26 cellular contexts compared by ENCODE assay signal in genomic region chr6:144594571-144594970, GRCh38.
"Had no signal": no experiment of that assay in that cellular context is flagged by ENCODE, and none has a peak within 500 bp of the region (broad histone marks: within the 10 kb centered on the region; RNA-seq: fewer than 3 reads in every experiment).

No MANE protein-coding gene starts in this region.

- DNase-seq: dermis blood vessel endothelial cell; effector memory CD4-positive, alpha-beta T cell; foreskin keratinocyte; glutamatergic neuron; heart right ventricle; hippocampal formation; left cardiac atrium; left lung; mesenchymal stem cell; midbrain; naive thymus-derived CD4-positive, alpha-beta T cell; occipital lobe; ovary; posterior cingulate gyrus; psoas muscle; right cardiac atrium; sigmoid colon; stimulated activated CD4-positive, alpha-beta T cell treated with anti-CD3 and anti-CD28 coated beads, Interleukin-2, amount 100 ng/mL, for 24 hours; stimulated activated CD4-positive, alpha-beta T cell treated with anti-CD3 and anti-CD28 coated beads, Interleukin-4, amount 100 ng/mL, for 24 hours; stimulated activated naive CD4-positive, alpha-beta T cell treated with Interleukin-2 at 50 U/mL for 16 hours; stomach; thyroid gland; trophoblast cell had no signal

- H3K9me3 Mint-ChIP-seq: stimulated activated effector memory CD8-positive, alpha-beta T cell treated with anti-CD3 and anti-CD28 coated beads, Interleukin-12 subunit alpha, Interleukin-12 subunit beta, amount 100 ng/mL, for 72 hours had no signal

- FAIRE-seq: colon, endothelial cell of umbilical vein had no signal

- H3K27me3 Mint-ChIP-seq: naive thymus-derived CD4-positive, alpha-beta T cell had no signal

- H3K27ac Mint-ChIP-seq: naive thymus-derived CD4-positive, alpha-beta T cell; stimulated activated effector memory CD8-positive, alpha-beta T cell treated with anti-CD3 and anti-CD28 coated beads, Interleukin-12 subunit alpha, Interleukin-12 subunit beta, amount 100 ng/mL, for 72 hours had no signal

- H3K4me3 Mint-ChIP-seq: naive thymus-derived CD4-positive, alpha-beta T cell; stimulated activated effector memory CD8-positive, alpha-beta T cell treated with anti-CD3 and anti-CD28 coated beads, Interleukin-12 subunit alpha, Interleukin-12 subunit beta, amount 100 ng/mL, for 72 hours had no signal
